ENCODE assay signal across 8 cellular contexts in the genomic region with DNA sequence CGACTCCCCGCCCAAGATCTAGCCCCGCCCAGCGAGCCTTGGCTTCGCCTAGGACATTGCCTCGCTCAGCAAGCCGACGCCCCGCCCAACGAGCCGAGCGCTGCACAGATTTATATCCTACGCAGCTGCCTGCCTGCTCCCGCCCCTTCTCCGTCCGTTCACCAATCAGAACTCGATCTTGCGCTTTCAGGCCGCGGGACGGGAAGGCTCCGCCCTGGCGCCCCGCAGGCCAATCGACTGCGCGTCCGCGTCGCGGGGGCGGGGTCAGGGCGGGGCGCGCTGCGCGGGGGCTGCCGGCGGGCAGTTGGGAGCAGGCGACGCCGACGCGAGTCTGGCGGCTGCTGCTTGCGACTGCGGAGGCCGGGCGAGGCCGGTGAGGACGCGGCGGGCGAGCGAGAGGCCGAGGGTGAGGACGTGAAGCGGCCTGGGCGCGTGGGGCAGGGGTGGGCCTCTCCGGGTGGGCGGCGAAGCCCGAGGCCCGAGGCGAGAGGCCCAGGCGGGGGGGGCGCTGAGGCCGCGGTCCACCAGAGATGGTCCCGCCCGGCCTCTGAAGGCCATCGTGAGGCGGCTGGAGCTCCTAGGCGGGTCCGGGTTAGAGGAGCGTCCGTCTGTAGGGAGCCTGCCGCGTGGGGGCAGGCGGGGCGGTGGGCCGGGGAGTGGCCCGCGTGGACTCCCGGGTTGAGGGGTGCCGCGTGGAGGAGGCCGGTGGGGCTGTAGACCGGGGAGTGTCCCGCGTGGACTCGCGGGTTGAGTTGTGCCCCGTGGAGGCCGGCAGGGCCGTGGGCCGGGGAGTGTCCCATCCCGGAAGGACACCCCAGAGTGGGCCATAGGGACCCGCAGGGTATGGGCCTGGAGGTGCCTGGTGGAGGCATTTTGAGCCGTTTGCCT. TPM values are rescaled to one million over a fixed set of nuclear protein-coding genes. Genes with fewer than 3 reads are reported as not detected.
A peak's percentile ranks its signal among the peaks of the same experiment; 100 is the strongest.
DNase-seq lines count a peak whose midpoint lies in the region; ATAC-seq and TF ChIP-seq lines count a peak whose summit lies in the region.

A gene with protein sequence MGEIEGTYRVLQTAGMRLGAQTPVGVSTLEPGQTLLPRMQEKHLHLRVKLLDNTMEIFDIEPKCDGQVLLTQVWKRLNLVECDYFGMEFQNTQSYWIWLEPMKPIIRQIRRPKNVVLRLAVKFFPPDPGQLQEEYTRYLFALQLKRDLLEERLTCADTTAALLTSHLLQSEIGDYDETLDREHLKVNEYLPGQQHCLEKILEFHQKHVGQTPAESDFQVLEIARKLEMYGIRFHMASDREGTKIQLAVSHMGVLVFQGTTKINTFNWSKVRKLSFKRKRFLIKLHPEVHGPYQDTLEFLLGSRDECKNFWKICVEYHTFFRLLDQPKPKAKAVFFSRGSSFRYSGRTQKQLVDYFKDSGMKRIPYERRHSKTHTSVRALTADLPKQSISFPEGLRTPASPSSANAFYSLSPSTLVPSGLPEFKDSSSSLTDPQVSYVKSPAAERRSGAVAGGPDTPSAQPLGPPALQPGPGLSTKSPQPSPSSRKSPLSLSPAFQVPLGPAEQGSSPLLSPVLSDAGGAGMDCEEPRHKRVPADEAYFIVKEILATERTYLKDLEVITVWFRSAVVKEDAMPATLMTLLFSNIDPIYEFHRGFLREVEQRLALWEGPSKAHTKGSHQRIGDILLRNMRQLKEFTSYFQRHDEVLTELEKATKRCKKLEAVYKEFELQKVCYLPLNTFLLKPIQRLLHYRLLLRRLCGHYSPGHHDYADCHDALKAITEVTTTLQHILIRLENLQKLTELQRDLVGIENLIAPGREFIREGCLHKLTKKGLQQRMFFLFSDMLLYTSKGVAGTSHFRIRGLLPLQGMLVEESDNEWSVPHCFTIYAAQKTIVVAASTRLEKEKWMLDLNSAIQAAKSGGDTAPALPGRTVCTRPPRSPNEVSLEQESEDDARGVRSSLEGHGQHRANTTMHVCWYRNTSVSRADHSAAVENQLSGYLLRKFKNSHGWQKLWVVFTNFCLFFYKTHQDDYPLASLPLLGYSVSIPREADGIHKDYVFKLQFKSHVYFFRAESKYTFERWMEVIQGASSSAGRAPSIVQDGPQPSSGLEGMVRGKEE (plus strand): TSS at position 303 of the 888 bp plus-strand sequence. CDS start 16,823 bp downstream, outside the sequence.

- peaks cover 46% of the 10 kb centered on the region for H3K4me1 Mint-ChIP-seq in activated T-cell treated with anti-CD3 and anti-CD28 coated beads, Interleukin-2, amount 50 U/mL, for 24 hours (ENCODE audit: low read depth)

- no peaks in the 10 kb centered on the region for H3K9me3 ChIP-seq in mucosa of rectum (ENCODE audit: control insufficient read depth in 2 of 2, low read length in 2 of 2)

- DNase-seq in DMS53 treated with DMSO at 0.1 percent for 48 hours (lab: John Stamatoyannopoulos, UW; ENCODE audit: unreplicated experiment) = peak; percentile 86
- peak; percentile 84 for DNase-seq in KG1 (lab: John Stamatoyannopoulos, UW)
- DNase-seq in activated T-cell treated with anti-CD3 and anti-CD28 coated beads, Interleukin-2, amount 50 U/mL, for 24 hours = peak; percentile 97
- DNase-seq in erythroblast (lab: John Stamatoyannopoulos, UW) = peak; percentile 99 to 100
- DNase-seq in stimulated activated CD8-positive, alpha-beta memory T cell treated with anti-CD3 and anti-CD28 coated beads, Interleukin-4, amount 100 ng/mL, for 4 hours (ENCODE audit: low read depth in 2 of 2, low spot score in 1 of 2) = peak; percentile 95

- H3K4me3 ChIP-seq in mucosa of rectum (ENCODE audit: low read length in 2 of 2) = peak within 1 kb of the TSS; percentile 84

- peak; percentile 81 for ATAC-seq in GM21737 (IDR thresholded peaks at IDR 0.05; ENCODE audit: unreplicated experiment)

- H3K27ac ChIP-seq in mucosa of rectum (ENCODE audit: low read depth in 2 of 2, low read length in 2 of 2) = peak within 1 kb of the TSS; percentile 94 to 96

- peaks cover 42% of the 10 kb centered on the region for H3K36me3 Mint-ChIP-seq in activated T-cell treated with anti-CD3 and anti-CD28 coated beads, Interleukin-2, amount 50 U/mL, for 24 hours (ENCODE audit: low read depth)

- peak within 1 kb of the TSS; percentile 72 to 89 for H3K9ac ChIP-seq in mucosa of rectum (ENCODE audit: low read depth in 1 of 2, low read length in 2 of 2)

- no peaks in the 10 kb centered on the region for H3K27me3 ChIP-seq in mucosa of rectum (ENCODE audit: control insufficient read depth in 2 of 2, insufficient read depth in 2 of 2, low read length in 2 of 2)

- no peaks in the 10 kb centered on the region for H3K9me3 Mint-ChIP-seq in activated T-cell treated with anti-CD3 and anti-CD28 coated beads, Interleukin-2, amount 50 U/mL, for 24 hours

- no peaks in the 10 kb centered on the region for H3K27me3 Mint-ChIP-seq in activated T-cell treated with anti-CD3 and anti-CD28 coated beads, Interleukin-2, amount 50 U/mL, for 24 hours

- H3K4me1 ChIP-seq in mucosa of rectum (ENCODE audit: control insufficient read depth in 2 of 2, insufficient read depth in 2 of 2, low read length in 2 of 2) = peaks cover 55 to 61% of the 10 kb centered on the region in 2 donors

- H3K4me3 Mint-ChIP-seq in activated T-cell treated with anti-CD3 and anti-CD28 coated beads, Interleukin-2, amount 50 U/mL, for 24 hours = peak within 1 kb of the TSS; percentile 85

- peaks cover 11 to 13% of the 10 kb centered on the region in 2 donors for H3K36me3 ChIP-seq in mucosa of rectum (ENCODE audit: control insufficient read depth in 2 of 2, insufficient read depth in 2 of 2, low read length in 2 of 2)

- peak; percentile 58 for TF ChIP-seq POLR2A in erythroblast (IDR thresholded peaks at IDR 0.05; ENCODE audit: low read length)

- H3K27ac Mint-ChIP-seq in activated T-cell treated with anti-CD3 and anti-CD28 coated beads, Interleukin-2, amount 50 U/mL, for 24 hours = peak within 1 kb of the TSS; percentile 94

TF ChIP-seq in PFSK-1, 5 proteins besides CTCF, POLR2A, EP300 and RAD21:
- TF ChIP-seq, protein P1, sequence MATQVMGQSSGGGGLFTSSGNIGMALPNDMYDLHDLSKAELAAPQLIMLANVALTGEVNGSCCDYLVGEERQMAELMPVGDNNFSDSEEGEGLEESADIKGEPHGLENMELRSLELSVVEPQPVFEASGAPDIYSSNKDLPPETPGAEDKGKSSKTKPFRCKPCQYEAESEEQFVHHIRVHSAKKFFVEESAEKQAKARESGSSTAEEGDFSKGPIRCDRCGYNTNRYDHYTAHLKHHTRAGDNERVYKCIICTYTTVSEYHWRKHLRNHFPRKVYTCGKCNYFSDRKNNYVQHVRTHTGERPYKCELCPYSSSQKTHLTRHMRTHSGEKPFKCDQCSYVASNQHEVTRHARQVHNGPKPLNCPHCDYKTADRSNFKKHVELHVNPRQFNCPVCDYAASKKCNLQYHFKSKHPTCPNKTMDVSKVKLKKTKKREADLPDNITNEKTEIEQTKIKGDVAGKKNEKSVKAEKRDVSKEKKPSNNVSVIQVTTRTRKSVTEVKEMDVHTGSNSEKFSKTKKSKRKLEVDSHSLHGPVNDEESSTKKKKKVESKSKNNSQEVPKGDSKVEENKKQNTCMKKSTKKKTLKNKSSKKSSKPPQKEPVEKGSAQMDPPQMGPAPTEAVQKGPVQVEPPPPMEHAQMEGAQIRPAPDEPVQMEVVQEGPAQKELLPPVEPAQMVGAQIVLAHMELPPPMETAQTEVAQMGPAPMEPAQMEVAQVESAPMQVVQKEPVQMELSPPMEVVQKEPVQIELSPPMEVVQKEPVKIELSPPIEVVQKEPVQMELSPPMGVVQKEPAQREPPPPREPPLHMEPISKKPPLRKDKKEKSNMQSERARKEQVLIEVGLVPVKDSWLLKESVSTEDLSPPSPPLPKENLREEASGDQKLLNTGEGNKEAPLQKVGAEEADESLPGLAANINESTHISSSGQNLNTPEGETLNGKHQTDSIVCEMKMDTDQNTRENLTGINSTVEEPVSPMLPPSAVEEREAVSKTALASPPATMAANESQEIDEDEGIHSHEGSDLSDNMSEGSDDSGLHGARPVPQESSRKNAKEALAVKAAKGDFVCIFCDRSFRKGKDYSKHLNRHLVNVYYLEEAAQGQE (IDR thresholded peaks at IDR 0.05; ENCODE audit: insufficient read depth in 1 of 2, low read depth in 2 of 2, low read length in 2 of 2) = peak; percentile 19 to 45; a peak in 1 of 4 replicates
- TF ChIP-seq FOXP2 (optimal IDR thresholded peaks at IDR 0.05; ENCODE audit: borderline replicate concordance, extremely low read depth, extremely low read length, insufficient read depth) (peak; percentile 92), POLR2AphosphoS5 (IDR thresholded peaks at IDR 0.05; ENCODE audit: low read depth, low read length) (peak; percentile 67), TAF1 (IDR thresholded peaks at IDR 0.05; ENCODE audit: borderline replicate concordance, insufficient read depth, low read length) (peak; percentile 94), SIN3A (IDR thresholded peaks at IDR 0.05; ENCODE audit: borderline replicate concordance, insufficient read depth, low read length) (peak; percentile 56; the same call in 1 of the 2 replicates)
TF ChIP-seq in PFSK-1: peak in this region for 5.

RNA-seq across cellular contexts. Expression of the gene that starts here (rescaled TPM):
- polyA plus RNA-seq in PFSK-1 (2012; ENCODE audit: insufficient read length, low read depth) = 17.7 TPM

Comparison
In these comparisons a context has a peak if more than half of its experiments do, and no peak if none do; other contexts are left out.
1. Peak in every context shown above with its lines: DNase-seq, ATAC-seq, H3K4me3 ChIP-seq and H3K27ac ChIP-seq.